Comparison of ENCODE assay signal across 1 cellular context in the genomic region with DNA sequence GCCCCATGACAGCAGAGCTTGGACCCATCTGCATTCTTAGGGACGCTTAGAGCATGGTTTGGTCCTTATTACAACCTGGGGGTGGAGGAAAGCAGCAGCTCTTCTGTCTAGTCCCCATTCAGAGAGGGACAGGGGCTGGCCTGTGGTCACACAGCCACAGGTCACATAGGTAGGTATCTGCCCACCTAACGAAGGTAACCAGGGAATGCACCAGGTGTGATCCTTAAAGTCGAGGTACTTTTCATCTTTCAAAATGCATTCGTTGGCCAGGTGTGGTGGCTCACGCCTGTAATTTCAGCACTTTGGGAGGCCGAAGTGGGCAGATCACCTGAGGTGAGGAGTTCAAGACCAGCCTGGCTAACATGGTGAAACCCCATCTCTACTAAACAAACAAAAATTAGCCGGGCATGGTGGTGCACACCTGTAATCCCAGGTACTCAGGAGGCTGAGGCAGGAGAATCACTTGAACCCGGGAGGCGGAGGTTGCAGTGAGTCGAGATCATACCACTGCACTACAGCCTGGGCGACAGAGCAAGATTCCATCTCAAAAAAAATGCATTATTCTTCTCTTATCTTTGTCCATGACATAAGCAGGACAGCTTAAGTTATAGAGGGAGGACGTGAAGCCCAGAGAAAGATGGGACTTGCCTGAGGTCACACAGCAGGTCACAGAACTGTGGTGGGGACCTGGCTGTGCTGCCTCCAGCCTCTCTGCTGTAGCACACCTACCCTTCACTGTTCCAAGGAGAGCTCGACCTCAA.
A peak's percentile ranks its signal among the peaks of the same experiment; 100 is the strongest.
TF ChIP-seq lines count a peak whose summit lies in the region.

No MANE protein-coding gene starts in this region.

TF ChIP-seq in HEK293, 187 proteins besides CTCF, POLR2A, EP300 and RAD21:
- 0 out of 2 replicates have a peak, but pooled peaks have one; percentile 35 for TF ChIP-seq ZNF768 (tag by site-specific recombination; IDR thresholded peaks at IDR 0.05)
TF ChIP-seq in HEK293: peak in this region for 1; not testable (repeated sequence) for 186.
